ENCODE assay signal across 3 cellular contexts in genomic region chr13:95565758-95566157, GRCh38. TPM values are rescaled to one million over a fixed set of nuclear protein-coding genes. Genes with fewer than 3 reads are reported as not detected.
"Had no signal": no experiment of that assay in that cellular context is flagged by ENCODE, and none has a peak within 500 bp of the region (broad histone marks: within the 10 kb centered on the region; RNA-seq: fewer than 3 reads in every experiment).

No MANE protein-coding gene starts in this region.

RNA-seq across cellular contexts. Expression of gene CLDN10, which starts 13.2 kb away (rescaled TPM):
- total RNA-seq: GM23248, H4, HFFc6 had no signal
